Comparison of ENCODE assay signal across 1 cellular context in the genomic region with DNA sequence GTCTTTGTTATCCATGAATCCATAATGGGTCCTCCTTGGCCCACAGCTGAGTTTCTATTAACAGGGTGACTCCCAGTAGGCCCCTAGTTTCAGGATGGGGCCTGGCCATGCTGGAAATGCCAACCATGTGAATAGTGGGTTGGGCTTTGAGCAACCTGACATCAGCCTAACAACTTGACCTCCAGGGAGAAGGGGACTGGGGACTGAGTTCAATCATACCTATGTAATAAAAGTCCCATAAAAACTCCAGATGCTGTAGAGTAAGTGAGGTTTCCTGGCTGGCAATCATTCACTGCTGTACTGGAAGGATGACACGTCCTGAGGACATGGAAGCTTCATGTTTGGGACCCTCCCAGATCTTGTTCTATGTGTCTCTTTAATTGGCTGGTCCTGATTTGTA.
TF ChIP-seq lines count a peak whose summit lies in the region.

No MANE protein-coding gene starts in this region.

TF ChIP-seq in H1, 55 proteins besides CTCF, POLR2A, EP300 and RAD21:
- TF ChIP-seq, protein P1, sequence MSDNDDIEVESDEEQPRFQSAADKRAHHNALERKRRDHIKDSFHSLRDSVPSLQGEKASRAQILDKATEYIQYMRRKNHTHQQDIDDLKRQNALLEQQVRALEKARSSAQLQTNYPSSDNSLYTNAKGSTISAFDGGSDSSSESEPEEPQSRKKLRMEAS (IDR thresholded peaks at IDR 0.05): peak; percentile 42; the same call in 1 of the 2 replicates
- TF ChIP-seq HDAC2 (IDR thresholded peaks at IDR 0.05; ENCODE audit: borderline replicate concordance in 1 of 2, low read depth in 2 of 2, low read length in 2 of 2): 0 out of 4 replicates have a peak, but pooled peaks of 1 of the 2 experiments have one; percentile 48
- no peak for TF ChIP-seq JUN (IDR thresholded peaks at IDR 0.05; ENCODE audit: low read depth, low read length)
TF ChIP-seq in H1: peak in this region for 2.
